Comparison of ENCODE assay signal across 9 cellular contexts in the genomic region with DNA sequence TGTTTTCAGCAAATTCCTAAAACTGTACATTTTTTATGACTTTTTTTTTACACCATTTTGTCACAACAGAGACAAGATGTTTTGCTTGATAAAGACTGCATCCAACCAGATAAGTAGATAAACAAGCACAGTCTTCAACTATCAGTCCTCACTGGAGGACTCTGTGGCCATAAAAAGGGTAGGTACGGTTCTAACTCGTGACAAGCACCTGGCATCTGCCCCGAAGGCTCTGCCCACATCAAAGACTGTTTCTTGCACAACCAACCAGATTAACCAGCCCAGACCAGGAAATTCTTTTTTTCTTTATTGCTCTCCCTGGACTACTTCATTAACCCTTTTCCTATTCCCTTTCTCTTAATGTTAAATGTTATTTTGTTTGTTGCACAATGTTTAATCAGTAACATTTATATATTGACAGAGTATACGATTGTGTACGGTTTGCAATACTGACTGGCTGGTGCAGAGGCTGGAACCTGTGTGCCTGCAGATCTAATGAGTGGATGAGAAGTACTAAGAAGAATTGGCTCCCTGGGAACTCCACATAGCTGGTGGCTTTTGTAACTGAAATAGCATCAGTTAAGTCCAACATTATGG.
DNase-seq lines count a peak whose midpoint lies in the region; ATAC-seq, FAIRE-seq and TF ChIP-seq lines count a peak whose summit lies in the region.
"Had no signal": no experiment of that assay in that cellular context is flagged by ENCODE, and none has a peak within 500 bp of the region (broad histone marks: within the 10 kb centered on the region; RNA-seq: fewer than 3 reads in every experiment).

No MANE protein-coding gene starts in this region.

- H3K4me1 ChIP-seq in PC-3 (ENCODE audit: insufficient read depth, low read length) (peaks cover 45% of the 10 kb centered on the region), small intestine (ENCODE audit: control insufficient read depth in 2 of 2, insufficient read depth in 1 of 2, low read depth in 1 of 2, low read length in 1 of 2) (peaks cover 3 to 5% of the 10 kb centered on the region in 2 donors), GM23248 (ENCODE audit: insufficient read depth) (no peaks in the 10 kb centered on the region)

- peak overlapping the region; percentile 75 for H3K27ac Mint-ChIP-seq in dendritic cell treated with granulocyte-macrophage colony-stimulating factor and Interleukin-4, amounts not matched to agents 40 ng/mL and 50 ng/mL, for 4 days

- H3K9ac ChIP-seq in PC-3 (ENCODE audit: low read length) (no peak overlapping the region), GM23248 (no peak overlapping the region)

- H3K79me2 ChIP-seq in PC-3 (ENCODE audit: low read length) (no peaks in the 10 kb centered on the region), GM23248 (ENCODE audit: insufficient read depth) (no peaks in the 10 kb centered on the region)

- in situ Hi-C loops in GM23248 (cut with MboI), result no loop called here

- H3K9me3 ChIP-seq in PC-3 (ENCODE audit: low read length) (no peaks in the 10 kb centered on the region), small intestine (ENCODE audit: control insufficient read depth, low read depth) (no peaks in the 10 kb centered on the region), GM23248 (ENCODE audit: low read depth) (no peaks in the 10 kb centered on the region)

- no TSS peak for BruUV-seq in PC-3 (replicated peaks; lab: Mats Ljungman, UMichigan)

- H3K9me2 ChIP-seq in PC-3 (replicated peaks; ENCODE audit: low read length), result no peaks in the 10 kb centered on the region
- H3K9me2 ChIP-seq in GM23248 (ENCODE audit: insufficient read depth), result no peaks in the 10 kb centered on the region

- TF ChIP-seq CTCF in PC-3 (conservative IDR thresholded peaks at IDR 0.05; ENCODE audit: low read depth, low read length), result no peak

- WGBS in small intestine, 3 donors, result 6 to 38% (median 18%) methylated on average over 5 of the region's 5 CpGs
- 42 to 52% methylated on average over 5 of the region's 5 CpGs for WGBS in GM23248 (ENCODE audit: low coverage in 1 of 2, low lambda C conversion rate in 2 of 2, missing lambda C conversion rate in 2 of 2), 2 experiments

- peak; percentile 68 to 69 for ATAC-seq in activated CD4-positive, CD25-positive, alpha-beta regulatory T cell treated with anti-CD3 and anti-CD28 coated beads, Interleukin-2, amount 50 U/mL, for 24 hours
- ATAC-seq in PC-3, result peak; percentile 42

- POLR2A ChIA-PET in PC-3 (lab: Charles Lee; ENCODE audit: unreplicated experiment), result no interaction called here

- no peaks in the 10 kb centered on the region for H3K27me3 Mint-ChIP-seq in dendritic cell treated with granulocyte-macrophage colony-stimulating factor and Interleukin-4, amounts not matched to agents 40 ng/mL and 50 ng/mL, for 4 days

- H3K27ac ChIP-seq in PC-3 (ENCODE audit: low read length) (peak overlapping the region; percentile 61), small intestine (ENCODE audit: low read depth in 1 of 2, low read length in 1 of 2) (peak overlapping the region in 1 of 2 donors; percentile 56), GM23248 (no peak overlapping the region)
- H3K27ac ChIP-seq: SK-N-MC had no signal

- no peak for FAIRE-seq in small intestine (lab: Jason Lieb, UNC)

- H3K36me3 ChIP-seq in PC-3 (ENCODE audit: low read depth, low read length) (no peaks in the 10 kb centered on the region), small intestine (ENCODE audit: control insufficient read depth in 2 of 2, insufficient read depth in 2 of 2, low read length in 2 of 2) (no peaks in the 10 kb centered on the region), GM23248 (ENCODE audit: low read depth) (no peaks in the 10 kb centered on the region; the same call in 1 of the 2 replicates)

- peaks cover 52% of the 10 kb centered on the region for H3K36me3 Mint-ChIP-seq in dendritic cell treated with granulocyte-macrophage colony-stimulating factor and Interleukin-4, amounts not matched to agents 40 ng/mL and 50 ng/mL, for 4 days (ENCODE audit: low read depth)

- peak overlapping the region; percentile 47 for H3K4me2 ChIP-seq in PC-3 (ENCODE audit: low read length)
- H3K4me2 ChIP-seq in GM23248 (ENCODE audit: unreplicated experiment), result no peak overlapping the region

- DNase-seq in activated CD4-positive, CD25-positive, alpha-beta regulatory T cell treated with anti-CD3 and anti-CD28 coated beads, Interleukin-2, amount 50 U/mL, for 72 hours, result no peak
- DNase-seq in PC-3, result peak; percentile 85
- DNase-seq in small intestine, result peak; percentile 95
- DNase-seq in GM19240 (ENCODE audit: insufficient read length, low spot score), result no peak
- no peak for DNase-seq in GM23248
- no peak for DNase-seq in middle frontal gyrus (ENCODE audit: extremely low spot score, low spot score)

- H3F3A ChIP-seq in PC-3 (ENCODE audit: low read length, unreplicated experiment) (no peaks in the 10 kb centered on the region), GM23248 (ENCODE audit: insufficient read depth) (no peaks in the 10 kb centered on the region)

- H4K20me1 ChIP-seq in PC-3 (ENCODE audit: low read length) (no peaks in the 10 kb centered on the region), GM23248 (ENCODE audit: insufficient read depth) (no peaks in the 10 kb centered on the region)

- CTCF ChIA-PET in PC-3 (lab: Charles Lee), result no interaction called here

- peaks cover 63% of the 10 kb centered on the region for H3K4me1 Mint-ChIP-seq in dendritic cell treated with granulocyte-macrophage colony-stimulating factor and Interleukin-4, amounts not matched to agents 40 ng/mL and 50 ng/mL, for 4 days (ENCODE audit: low read depth)

- no peak overlapping the region for H3K4me3 Mint-ChIP-seq in dendritic cell treated with granulocyte-macrophage colony-stimulating factor and Interleukin-4, amounts not matched to agents 40 ng/mL and 50 ng/mL, for 4 days

- H2AFZ ChIP-seq in PC-3 (ENCODE audit: low read length) (no peak overlapping the region), GM23248 (no peak overlapping the region)

- H3K4me3 ChIP-seq in PC-3 (ENCODE audit: low read length) (no peak overlapping the region), small intestine (ENCODE audit: low read depth in 1 of 2, low read length in 2 of 2) (no peak overlapping the region), GM23248 (no peak overlapping the region)
- H3K4me3 ChIP-seq: SK-N-MC had no signal

- intact Hi-C loops in PC-3 (cut with micrococcal nuclease), result no loop called here
- intact Hi-C loops in dendritic cell treated with granulocyte-macrophage colony-stimulating factor and Interleukin-4, amounts not matched to agents 40 ng/mL and 50 ng/mL, for 4 days (cut with micrococcal nuclease), result no loop called here

- H3K27me3 ChIP-seq in PC-3 (ENCODE audit: low read length) (no peaks in the 10 kb centered on the region), small intestine (ENCODE audit: control insufficient read depth in 2 of 2, insufficient read depth in 2 of 2, low read length in 2 of 2) (no peaks in the 10 kb centered on the region), GM23248 (replicated peaks; ENCODE audit: insufficient read depth) (no peaks in the 10 kb centered on the region)

- H3K9me3 Mint-ChIP-seq in dendritic cell treated with granulocyte-macrophage colony-stimulating factor and Interleukin-4, amounts not matched to agents 40 ng/mL and 50 ng/mL, for 4 days, result no peaks in the 10 kb centered on the region

Comparison
In these comparisons a context has a peak if more than half of its experiments do, and no peak if none do; other contexts are left out.
1. DNase-seq: peak in PC-3 (single experiment) and small intestine (single experiment); none in activated CD4-positive, CD25-positive, alpha-beta regulatory T cell treated with anti-CD3 and anti-CD28 coated beads, Interleukin-2, amount 50 U/mL, for 72 hours (single experiment), GM19240 (single experiment), GM23248 (single experiment) and middle frontal gyrus (single experiment).